In genomic region chr18:25873833-25874232, GRCh38 we compare ENCODE assay signal across 24 cellular contexts.
DNase-seq lines count a peak whose midpoint lies in the region; ATAC-seq, FAIRE-seq and TF ChIP-seq lines count a peak whose summit lies in the region.
"Had no signal": no experiment of that assay in that cellular context is flagged by ENCODE, and none has a peak within 500 bp of the region (broad histone marks: within the 10 kb centered on the region; RNA-seq: fewer than 3 reads in every experiment).

No MANE protein-coding gene starts in this region.

- H3K27ac Mint-ChIP-seq in stimulated activated naive CD8-positive, alpha-beta T cell treated with anti-CD3 and anti-CD28 coated beads, Interleukin-15, amount 100 ng/mL, for 72 hours: no peak overlapping the region

- H3K4me1 Mint-ChIP-seq in stimulated activated naive CD8-positive, alpha-beta T cell treated with anti-CD3 and anti-CD28 coated beads, Interleukin-15, amount 100 ng/mL, for 72 hours: no peaks in the 10 kb centered on the region

- no peak overlapping the region for H3K9ac ChIP-seq in K562 (ENCODE audit: insufficient read depth in 1 of 2, low read depth in 2 of 2, low read length in 2 of 2)
- H3K9ac ChIP-seq: GM23248 had no signal

- no peak overlapping the region for H3K4me3 ChIP-seq in K562
- no peak overlapping the region for H3K4me3 ChIP-seq in fibroblast of pulmonary artery (replicated peaks; ENCODE audit: low read depth, low read length)
- H3K4me3 ChIP-seq in OCI-LY7 (ENCODE audit: low read depth, low read length, poor library complexity, severe bottlenecking): no peak overlapping the region
- no peak overlapping the region for H3K4me3 ChIP-seq in lower lobe of right lung
- H3K4me3 ChIP-seq: GM23248, SJSA1 had no signal

- H3K9me3 Mint-ChIP-seq in stimulated activated naive CD8-positive, alpha-beta T cell treated with anti-CD3 and anti-CD28 coated beads, Interleukin-15, amount 100 ng/mL, for 72 hours: peaks cover 4 to 5% of the 10 kb centered on the region in 2 donors

- FAIRE-seq in K562 (lab: Jason Lieb, UNC): no peak
- FAIRE-seq: GM19239 had no signal

- H2AFZ ChIP-seq in K562 (ENCODE audit: low read depth, low read length) (no peak overlapping the region), OCI-LY7 (ENCODE audit: low read length) (no peak overlapping the region)
- H2AFZ ChIP-seq: GM23248 had no signal

- TF ChIP-seq POLR2A in K562 (conservative IDR thresholded peaks at IDR 0.05): no peak

- WGBS in K562 (ENCODE audit: insufficient coverage, low coverage, missing lambda C conversion rate): 0% methylated on average over 3 of the region's 3 CpGs

- no peaks in the 10 kb centered on the region for H4K20me1 ChIP-seq in K562 (replicated peaks; ENCODE audit: control insufficient read depth, insufficient read depth, low read length)
- H4K20me1 ChIP-seq in OCI-LY7 (ENCODE audit: insufficient read depth, low read length): no peaks in the 10 kb centered on the region

- H3K27ac ChIP-seq in K562 (ENCODE audit: extremely low read depth, low read depth, low read length): no peak overlapping the region
- H3K27ac ChIP-seq in OCI-LY7 (ENCODE audit: low read depth, low read length, poor library complexity, severe bottlenecking): no peak overlapping the region
- no peak overlapping the region for H3K27ac ChIP-seq in lower lobe of right lung
- H3K27ac ChIP-seq: GM23248, SJSA1 had no signal

- ATAC-seq in K562 (no peak), GM21367 (IDR thresholded peaks at IDR 0.05; ENCODE audit: unreplicated experiment) (no peak), lower lobe of right lung (no peak)
- ATAC-seq in stimulated activated naive CD8-positive, alpha-beta T cell treated with anti-CD3 and anti-CD28 coated beads, Interleukin-15, amount 100 ng/mL, for 72 hours: no peak

- H3K9me3 ChIP-seq in K562 (replicated peaks; ENCODE audit: control insufficient read depth, insufficient read depth, low read depth, low read length) (no peaks in the 10 kb centered on the region), OCI-LY7 (ENCODE audit: low read length) (no peaks in the 10 kb centered on the region), lower lobe of right lung (no peaks in the 10 kb centered on the region)
- H3K9me3 ChIP-seq: SJSA1 had no signal

- CTCF ChIA-PET in K562 (lab: Yijun Ruan, JAX; ENCODE audit: low intra/inter-chr PET ratio): no interaction called here
- CTCF ChIA-PET in OCI-LY7 (lab: Charles Lee; ENCODE audit: unreplicated experiment): no interaction called here

- TF ChIP-seq EP300 in K562 (IDR thresholded peaks at IDR 0.05; ENCODE audit: low read length): no peak

- TF ChIP-seq CTCF in K562 (IDR thresholded peaks at IDR 0.05 in 2 of 3, conservative IDR thresholded peaks at IDR 0.05 in 1 of 3; ENCODE audit: insufficient read depth in 2 of 3, low read depth in 1 of 3, low read length in 3 of 3) (no peak), fibroblast of pulmonary artery (IDR thresholded peaks at IDR 0.05; ENCODE audit: low read length, missing control alignments) (no peak), OCI-LY7 (conservative IDR thresholded peaks at IDR 0.05; ENCODE audit: low read length) (no peak), lower lobe of right lung (IDR thresholded peaks at IDR 0.05) (no peak)

- H3K27me3 ChIP-seq in K562 (ENCODE audit: control insufficient read depth in 2 of 2, insufficient read depth in 2 of 2, low read length in 2 of 2) (no peaks in the 10 kb centered on the region), lower lobe of right lung (ENCODE audit: low read depth) (no peaks in the 10 kb centered on the region)
- H3K27me3 ChIP-seq: SJSA1 had no signal

- in situ Hi-C loops in K562 (cut with MboI): no loop called here

- no TSS peak for BruUV-seq in K562 (replicated peaks; lab: Mats Ljungman, UMichigan)
- no TSS peak for BruUV-seq in OCI-LY7 (replicated peaks; lab: Mats Ljungman, UMichigan)

- no peak overlapping the region for H3K4me2 ChIP-seq in K562 (ENCODE audit: insufficient read depth, low read length)
- no peak overlapping the region for H3K4me2 ChIP-seq in OCI-LY7 (ENCODE audit: low read length)

- DNase-seq in ELR (ENCODE audit: low read depth) (peak; percentile 4), OCI-M1 (lab: John Stamatoyannopoulos, UW) (peak; percentile 32), K562 (ENCODE audit: extremely low read depth in 1 of 4, low spot score in 3 of 4) (peak in 1 of 4 experiments; percentile 34), fibroblast of pulmonary artery (ENCODE audit: low read depth) (peak; percentile 11), OCI-LY7 (ENCODE audit: low spot score) (no peak), lower lobe of right lung (no peak)
- DNase-seq in stimulated activated naive CD8-positive, alpha-beta T cell treated with anti-CD3 and anti-CD28 coated beads, Interleukin-15, amount 100 ng/mL, for 72 hours: no peak
- DNase-seq: Calu3, DMS79 treated with DMSO at 0.1 percent for 48 hours, GM23248, H7, Kasumi-1, MV-4-11, NCI-H1105, NCI-H146, NCI-H1930, NCI-H2107, NCI-H524, NCI-H748 treated with DMSO at 0.1 percent for 48 hours, Right ventricle myocardium superior, RPMI8226 had no signal

- H3K27me3 Mint-ChIP-seq in stimulated activated naive CD8-positive, alpha-beta T cell treated with anti-CD3 and anti-CD28 coated beads, Interleukin-15, amount 100 ng/mL, for 72 hours: peaks cover 38% of the 10 kb centered on the region

- POLR2A ChIA-PET in K562 (lab: Yijun Ruan, JAX): no interaction called here
- POLR2A ChIA-PET in OCI-LY7 (lab: Charles Lee): no interaction called here

- intact Hi-C loops in K562 (cut with micrococcal nuclease): no loop called here
- intact Hi-C loops in OCI-LY7 (cut with micrococcal nuclease; ENCODE audit: unreplicated experiment): no loop called here
- intact Hi-C loops in lower lobe of right lung (cut with DNase I): no loop called here

- no peak overlapping the region for H3K4me3 Mint-ChIP-seq in stimulated activated naive CD8-positive, alpha-beta T cell treated with anti-CD3 and anti-CD28 coated beads, Interleukin-15, amount 100 ng/mL, for 72 hours

- H3K36me3 ChIP-seq in K562 (ENCODE audit: control insufficient read depth, insufficient read depth, low read length) (no peaks in the 10 kb centered on the region), OCI-LY7 (ENCODE audit: insufficient read depth, low read length) (no peaks in the 10 kb centered on the region), lower lobe of right lung (no peaks in the 10 kb centered on the region)
- H3K36me3 ChIP-seq: SJSA1 had no signal

- H3K9me1 ChIP-seq in K562 (ENCODE audit: control insufficient read depth, insufficient read depth, low read length): no peaks in the 10 kb centered on the region

- no peak for TF ChIP-seq RAD21 in K562 (CRISPR knock-in tag; conservative IDR thresholded peaks at IDR 0.05 in 1 of 2, IDR thresholded peaks at IDR 0.05 in 1 of 2)

- no peaks in the 10 kb centered on the region for H3K9me2 ChIP-seq in OCI-LY7 (ENCODE audit: insufficient read depth, low read length)

- H3K4me1 ChIP-seq in K562 (replicated peaks in 1 of 2; ENCODE audit: control insufficient read depth in 2 of 2, insufficient read depth in 2 of 2, low read length in 2 of 2) (no peaks in the 10 kb centered on the region), OCI-LY7 (ENCODE audit: insufficient read depth, low read length, poor library complexity, severe bottlenecking) (no peaks in the 10 kb centered on the region), lower lobe of right lung (no peaks in the 10 kb centered on the region)
- H3K4me1 ChIP-seq: SJSA1 had no signal

- H3K79me2 ChIP-seq in K562 (ENCODE audit: control insufficient read depth, insufficient read depth, low read length) (no peaks in the 10 kb centered on the region), OCI-LY7 (ENCODE audit: insufficient read depth, low read depth, low read length) (no peaks in the 10 kb centered on the region)

TF ChIP-seq in K562, 482 proteins besides CTCF, POLR2A, EP300 and RAD21 (continues in another document):
- no peak for TF ChIP-seq SFPQ (IDR thresholded peaks at IDR 0.05; ENCODE audit: low read depth, low read length)
- no peak for TF ChIP-seq FOXA3 (CRISPR knock-in tag; conservative IDR thresholded peaks at IDR 0.05 in 1 of 2, IDR thresholded peaks at IDR 0.05 in 1 of 2)
- no peak for TF ChIP-seq ZNF584 (CRISPR knock-in tag; IDR thresholded peaks at IDR 0.05; ENCODE audit: low read depth)
- peak; percentile 59; the same call in 1 of the 2 replicates for TF ChIP-seq SPI1 (IDR thresholded peaks at IDR 0.05; ENCODE audit: borderline replicate concordance, low read depth, low read length)
- TF ChIP-seq CBFA2T2 (conservative IDR thresholded peaks at IDR 0.05): 0 out of 2 replicates have a peak, but pooled peaks have one; percentile 19
- peak; percentile 46; the same call in 1 of the 2 replicates for TF ChIP-seq CBFA2T3 (IDR thresholded peaks at IDR 0.05)
- TF ChIP-seq NCOA1 (IDR thresholded peaks at IDR 0.05; ENCODE audit: low read depth): no peak
- TF ChIP-seq ATF1 (CRISPR knock-in tag; IDR thresholded peaks at IDR 0.05): no peak
- TF ChIP-seq ATF1 (tag; IDR thresholded peaks at IDR 0.05): peak; percentile 89
- TF ChIP-seq ZBTB12 (CRISPR knock-in tag; IDR thresholded peaks at IDR 0.05): peak; percentile 84

Comparison
In these comparisons a context has a peak if more than half of its experiments do, and no peak if none do; other contexts are left out.
1. DNase-seq: peak in ELR (single experiment), OCI-M1 (single experiment) and fibroblast of pulmonary artery (single experiment); none in OCI-LY7 (single experiment), lower lobe of right lung (single experiment) and stimulated activated naive CD8-positive, alpha-beta T cell treated with anti-CD3 and anti-CD28 coated beads, Interleukin-15, amount 100 ng/mL, for 72 hours (0 of 2).